ENCODE assay signal across 9 cellular contexts in the genomic region with DNA sequence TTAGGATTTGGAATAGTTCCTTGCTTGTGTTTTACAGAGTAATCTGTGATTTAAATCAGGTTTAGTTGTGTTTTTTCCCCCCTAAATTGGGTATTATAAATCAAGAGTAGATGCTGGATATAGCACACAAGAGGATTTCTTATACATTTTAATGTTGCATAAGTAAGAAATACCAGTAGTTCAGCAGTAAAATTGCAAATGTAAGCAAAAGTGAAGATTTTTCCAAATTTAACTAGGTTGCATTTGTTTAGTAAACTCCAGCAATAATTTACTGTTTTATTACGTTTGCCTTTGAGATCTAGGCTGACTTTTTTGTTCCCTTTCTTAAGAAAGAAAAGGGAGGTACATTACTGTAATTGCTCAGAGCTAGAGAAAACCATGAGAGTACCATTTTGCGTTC.
"Had no signal": no experiment of that assay in that cellular context is flagged by ENCODE, and none has a peak within 500 bp of the region (broad histone marks: within the 10 kb centered on the region; RNA-seq: fewer than 3 reads in every experiment).

No MANE protein-coding gene starts in this region.

- H3K27ac Mint-ChIP-seq: HFFc6 had no signal

- FAIRE-seq: HTR-8/SVneo had no signal

- H3K9me3 Mint-ChIP-seq: HFFc6 had no signal

- H3K4me3 ChIP-seq: GM23248, HAP-1 had no signal

- H3K9ac ChIP-seq: GM23248, KMS-11 had no signal

- H3K36me3 ChIP-seq: HAP-1 had no signal

- H3K9me3 ChIP-seq: HAP-1 had no signal

- H3K4me3 Mint-ChIP-seq: HFFc6 had no signal

- H2AFZ ChIP-seq: GM23248 had no signal

- ATAC-seq: HCT116 had no signal

- H3K27ac ChIP-seq: GM23248, KMS-11 had no signal

- DNase-seq: GM23248, GOT3, H7, HFFc6, KBM-7 had no signal

- H3K4me1 ChIP-seq: HAP-1 had no signal

- H3K4me2 ChIP-seq: KMS-11 had no signal
